In the genomic region with DNA sequence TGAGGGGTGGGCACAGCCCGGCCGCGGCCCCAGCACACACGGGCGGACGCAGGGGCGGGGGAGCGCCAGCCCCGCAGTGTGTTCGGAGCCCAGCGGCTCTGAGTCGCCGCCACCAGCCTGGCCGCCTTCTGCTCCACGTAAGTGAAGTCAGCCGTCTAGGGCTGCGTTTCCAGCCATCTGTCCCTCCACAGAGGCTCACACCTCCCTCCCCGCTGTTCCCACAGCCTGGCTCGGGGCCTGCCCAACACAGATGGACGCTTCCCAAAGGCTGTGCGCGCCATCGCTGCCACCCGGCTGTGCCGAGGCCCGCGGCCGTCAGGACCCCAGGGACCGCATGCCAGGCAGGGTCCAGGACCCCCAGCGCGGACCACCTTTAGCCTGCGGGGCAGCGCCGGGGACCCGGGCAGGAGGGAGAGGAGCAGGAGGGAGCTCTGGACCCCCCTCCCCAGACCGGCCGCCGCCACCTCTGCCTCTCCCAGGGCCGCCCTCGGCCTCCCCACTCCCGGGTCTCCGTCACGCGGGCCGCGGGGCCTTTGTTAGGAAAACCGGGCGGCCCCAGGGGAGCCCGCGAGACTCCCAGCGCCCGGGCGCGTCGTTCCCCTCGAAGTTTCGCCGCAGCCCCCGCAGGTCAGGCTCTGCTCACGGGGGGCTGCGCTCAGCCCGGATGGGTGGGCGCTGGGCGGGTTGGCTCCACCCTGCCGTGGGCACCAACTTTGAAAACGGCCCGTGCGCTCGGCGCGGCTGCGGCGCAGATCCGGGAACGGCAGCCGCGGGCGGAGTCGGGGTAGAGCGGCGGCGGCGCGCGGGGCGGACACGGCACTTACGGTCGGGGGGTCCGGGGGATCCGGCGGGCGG, we compare ENCODE assay signal across 1 cellular context.
TF ChIP-seq lines count a peak whose summit lies in the region.

No MANE protein-coding gene starts in this region.

TF ChIP-seq in K562, 482 proteins besides CTCF, POLR2A, EP300 and RAD21 (continued from another document):
- TF ChIP-seq ZNF444 (CRISPR knock-in tag; IDR thresholded peaks at IDR 0.05) (no peak), E2F3 (CRISPR knock-in tag; IDR thresholded peaks at IDR 0.05) (no peak), FOXM1 (IDR thresholded peaks at IDR 0.05; ENCODE audit: low read depth) (no peak), FOXM1 (CRISPR knock-in tag; IDR thresholded peaks at IDR 0.05; ENCODE audit: low read depth) (no peak)
- TF ChIP-seq, protein P1, sequence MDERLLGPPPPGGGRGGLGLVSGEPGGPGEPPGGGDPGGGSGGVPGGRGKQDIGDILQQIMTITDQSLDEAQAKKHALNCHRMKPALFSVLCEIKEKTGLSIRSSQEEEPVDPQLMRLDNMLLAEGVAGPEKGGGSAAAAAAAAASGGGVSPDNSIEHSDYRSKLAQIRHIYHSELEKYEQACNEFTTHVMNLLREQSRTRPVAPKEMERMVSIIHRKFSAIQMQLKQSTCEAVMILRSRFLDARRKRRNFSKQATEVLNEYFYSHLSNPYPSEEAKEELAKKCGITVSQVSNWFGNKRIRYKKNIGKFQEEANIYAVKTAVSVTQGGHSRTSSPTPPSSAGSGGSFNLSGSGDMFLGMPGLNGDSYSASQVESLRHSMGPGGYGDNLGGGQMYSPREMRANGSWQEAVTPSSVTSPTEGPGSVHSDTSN (CRISPR knock-in tag; IDR thresholded peaks at IDR 0.05; ENCODE audit: low read depth) = no peak
- TF ChIP-seq, protein P1 (tag; conservative IDR thresholded peaks at IDR 0.05; ENCODE audit: low read depth) = no peak
TF ChIP-seq in K562: peak in this region for 3.
